In the genomic region with DNA sequence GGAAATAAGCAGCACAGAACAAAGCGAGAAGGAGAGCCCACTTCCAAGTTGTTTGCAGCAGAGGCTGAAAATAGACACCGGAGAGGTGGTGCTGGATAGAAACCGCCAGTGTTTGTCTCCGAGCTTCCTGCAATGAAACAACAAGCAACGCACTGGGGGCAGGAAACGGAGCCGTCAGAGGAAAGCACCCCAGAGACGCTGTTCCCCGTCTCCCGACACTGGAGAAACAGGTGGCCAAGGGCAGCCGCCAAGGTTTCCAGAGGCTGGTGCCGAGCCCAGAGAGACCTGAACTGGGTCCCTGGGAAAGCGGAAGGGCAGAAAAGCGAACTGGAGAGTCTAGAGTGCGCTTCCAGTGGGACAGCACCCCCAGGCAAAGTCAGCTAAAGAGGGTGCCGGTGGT, we compare ENCODE assay signal across 2 cellular contexts.
TF ChIP-seq lines count a peak whose summit lies in the region.

No MANE protein-coding gene starts in this region.

TF ChIP-seq in GM23338, 12 proteins besides CTCF, POLR2A, EP300 and RAD21 (continued from another document):
- TF ChIP-seq ZNF462 (CRISPR knock-in tag; IDR thresholded peaks at IDR 0.05), result no peak
- no peak for TF ChIP-seq EZH2phosphoT487 (IDR thresholded peaks at IDR 0.05; ENCODE audit: unreplicated experiment)
TF ChIP-seq in GM23338: peak in this region for 0.

TF ChIP-seq in neural cell, 6 proteins besides CTCF, POLR2A, EP300 and RAD21 (continued from another document):
- TF ChIP-seq, protein P1, sequence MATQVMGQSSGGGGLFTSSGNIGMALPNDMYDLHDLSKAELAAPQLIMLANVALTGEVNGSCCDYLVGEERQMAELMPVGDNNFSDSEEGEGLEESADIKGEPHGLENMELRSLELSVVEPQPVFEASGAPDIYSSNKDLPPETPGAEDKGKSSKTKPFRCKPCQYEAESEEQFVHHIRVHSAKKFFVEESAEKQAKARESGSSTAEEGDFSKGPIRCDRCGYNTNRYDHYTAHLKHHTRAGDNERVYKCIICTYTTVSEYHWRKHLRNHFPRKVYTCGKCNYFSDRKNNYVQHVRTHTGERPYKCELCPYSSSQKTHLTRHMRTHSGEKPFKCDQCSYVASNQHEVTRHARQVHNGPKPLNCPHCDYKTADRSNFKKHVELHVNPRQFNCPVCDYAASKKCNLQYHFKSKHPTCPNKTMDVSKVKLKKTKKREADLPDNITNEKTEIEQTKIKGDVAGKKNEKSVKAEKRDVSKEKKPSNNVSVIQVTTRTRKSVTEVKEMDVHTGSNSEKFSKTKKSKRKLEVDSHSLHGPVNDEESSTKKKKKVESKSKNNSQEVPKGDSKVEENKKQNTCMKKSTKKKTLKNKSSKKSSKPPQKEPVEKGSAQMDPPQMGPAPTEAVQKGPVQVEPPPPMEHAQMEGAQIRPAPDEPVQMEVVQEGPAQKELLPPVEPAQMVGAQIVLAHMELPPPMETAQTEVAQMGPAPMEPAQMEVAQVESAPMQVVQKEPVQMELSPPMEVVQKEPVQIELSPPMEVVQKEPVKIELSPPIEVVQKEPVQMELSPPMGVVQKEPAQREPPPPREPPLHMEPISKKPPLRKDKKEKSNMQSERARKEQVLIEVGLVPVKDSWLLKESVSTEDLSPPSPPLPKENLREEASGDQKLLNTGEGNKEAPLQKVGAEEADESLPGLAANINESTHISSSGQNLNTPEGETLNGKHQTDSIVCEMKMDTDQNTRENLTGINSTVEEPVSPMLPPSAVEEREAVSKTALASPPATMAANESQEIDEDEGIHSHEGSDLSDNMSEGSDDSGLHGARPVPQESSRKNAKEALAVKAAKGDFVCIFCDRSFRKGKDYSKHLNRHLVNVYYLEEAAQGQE (IDR thresholded peaks at IDR 0.05; ENCODE audit: borderline replicate concordance), result peak; percentile 55
- no peak for TF ChIP-seq TAF1 (IDR thresholded peaks at IDR 0.05; ENCODE audit: low read depth)
- TF ChIP-seq SMC3 (conservative IDR thresholded peaks at IDR 0.05; ENCODE audit: poor library complexity), result no peak
